Comparison of ENCODE assay signal across 8 cellular contexts in genomic region chr13:51502206-51502651, GRCh38. TPM values are rescaled to one million over a fixed set of nuclear protein-coding genes. Genes with fewer than 3 reads are reported as not detected.
A peak's percentile ranks its signal among the peaks of the same experiment; 100 is the strongest.
DNase-seq lines count a peak whose midpoint lies in the region; ATAC-seq and TF ChIP-seq lines count a peak whose summit lies in the region.

No MANE protein-coding gene starts in this region.

- TF ChIP-seq CTCF in omental fat pad (IDR thresholded peaks at IDR 0.05): no peak

- ATAC-seq in GM18520 (IDR thresholded peaks at IDR 0.05; ENCODE audit: unreplicated experiment) (peak; percentile 94), GM21576 (IDR thresholded peaks at IDR 0.05; ENCODE audit: unreplicated experiment) (peak; percentile 98), HG03520 (IDR thresholded peaks at IDR 0.05; ENCODE audit: unreplicated experiment) (peak; percentile 98), omental fat pad (ENCODE audit: low FRiP score) (no peak)

- DNase-seq in iris pigment epithelial cell (ENCODE audit: low read depth) (peak; percentile 39), HK-2 (ENCODE audit: unreplicated experiment) (no peak), NCI-H2081 treated with DMSO at 0.1 percent for 48 hours (lab: John Stamatoyannopoulos, UW) (no peak), omental fat pad (ENCODE audit: low spot score) (no peak), C1 segment of cervical spinal cord (lab: John Stamatoyannopoulos, UW) (no peak)

RNA-seq across cellular contexts. Expression of gene INTS6, which starts 49.4 kb away (rescaled TPM):
- total RNA-seq in omental fat pad: 10 to 100 TPM; 31.3 to 69.7 (median 40.0) TPM
